Comparison of ENCODE assay signal across 1 cellular context in genomic region chr2:66569974-66570373, GRCh38.
TF ChIP-seq lines count a peak whose summit lies in the region.

No MANE protein-coding gene starts in this region.

TF ChIP-seq in WTC11, 78 proteins besides CTCF, POLR2A, EP300 and RAD21 (continued from another document):
- TF ChIP-seq NFATC4 (CRISPR knock-in tag; IDR thresholded peaks at IDR 0.05) (no peak), ZNF423 (CRISPR knock-in tag; IDR thresholded peaks at IDR 0.05) (no peak), JAZF1 (CRISPR knock-in tag; IDR thresholded peaks at IDR 0.05) (no peak), ATF1 (CRISPR knock-in tag; IDR thresholded peaks at IDR 0.05) (no peak), MAX (CRISPR knock-in tag; IDR thresholded peaks at IDR 0.05) (no peak), ETV6 (CRISPR knock-in tag; IDR thresholded peaks at IDR 0.05) (no peak), ZNF219 (CRISPR knock-in tag; IDR thresholded peaks at IDR 0.05; ENCODE audit: borderline replicate concordance) (no peak), ELF4 (CRISPR knock-in tag; IDR thresholded peaks at IDR 0.05; ENCODE audit: low read depth) (no peak), TCF7 (CRISPR knock-in tag; IDR thresholded peaks at IDR 0.05; ENCODE audit: low read depth) (no peak), ZNF671 (CRISPR knock-in tag; IDR thresholded peaks at IDR 0.05) (no peak), GRHL2 (CRISPR knock-in tag; IDR thresholded peaks at IDR 0.05; ENCODE audit: insufficient replicate concordance, severe bottlenecking) (no peak), ZNF416 (CRISPR knock-in tag; IDR thresholded peaks at IDR 0.05) (no peak)
TF ChIP-seq in WTC11: peak in this region for 0.
